Comparison of ENCODE assay signal across 18 cellular contexts in genomic region chr11:11467278-11467677, GRCh38.
"Had no signal": no experiment of that assay in that cellular context is flagged by ENCODE, and none has a peak within 500 bp of the region (broad histone marks: within the 10 kb centered on the region; RNA-seq: fewer than 3 reads in every experiment).

No MANE protein-coding gene starts in this region.

- H3K4me3 ChIP-seq: gastrocnemius medialis, ovary, sigmoid colon, tibial nerve, uterus had no signal

- H3K36me3 ChIP-seq: gastrocnemius medialis, ovary, sigmoid colon, tibial nerve, uterus had no signal

- H3K4me1 ChIP-seq: uterus had no signal

- H3K27ac Mint-ChIP-seq: activated CD4-positive, alpha-beta T cell treated with anti-CD3 and anti-CD28 coated beads for 36 hours; activated naive CD8-positive, alpha-beta T cell; naive thymus-derived CD8-positive, alpha-beta T cell had no signal

- DNase-seq: activated CD4-positive, alpha-beta T cell treated with anti-CD3 and anti-CD28 coated beads for 36 hours; activated CD4-positive, alpha-beta T cell treated with anti-CD3 and anti-CD28 coated beads, Interleukin-2, amount 50 U/mL, for 48 hours; activated gamma-delta T cell treated with Interleukin-2 at 50 U/mL for 16 hours; cerebellar nuclear complex; effector CD8-positive, alpha-beta T cell; gastrocnemius medialis; head of caudate nucleus; mesendoderm; naive thymus-derived CD8-positive, alpha-beta T cell; ovary; sigmoid colon; stimulated activated CD8-positive, alpha-beta memory T cell treated with anti-CD3 and anti-CD28 coated beads, Interleukin-4, amount 100 ng/mL, for 48 hours; stimulated activated naive CD4-positive, alpha-beta T cell treated with Interleukin-2 at 50 U/mL for 16 hours; T-helper 2 cell; uterus had no signal

- H3K9me3 ChIP-seq: gastrocnemius medialis, ovary, sigmoid colon, tibial nerve, uterus had no signal

- H3K27ac ChIP-seq: gastrocnemius medialis, ovary, sigmoid colon, tibial nerve, uterus had no signal

- H3K9me3 Mint-ChIP-seq: naive thymus-derived CD8-positive, alpha-beta T cell had no signal

- H3K4me3 Mint-ChIP-seq: activated CD4-positive, alpha-beta T cell treated with anti-CD3 and anti-CD28 coated beads for 36 hours; activated naive CD8-positive, alpha-beta T cell; naive thymus-derived CD8-positive, alpha-beta T cell had no signal

- H3K27me3 Mint-ChIP-seq: activated CD4-positive, alpha-beta T cell treated with anti-CD3 and anti-CD28 coated beads for 36 hours had no signal

- H3K4me1 Mint-ChIP-seq: activated CD4-positive, alpha-beta T cell treated with anti-CD3 and anti-CD28 coated beads for 36 hours; naive thymus-derived CD8-positive, alpha-beta T cell had no signal

- H3K27me3 ChIP-seq: gastrocnemius medialis, ovary, sigmoid colon, tibial nerve, uterus had no signal

- ATAC-seq: activated CD4-positive, alpha-beta T cell treated with anti-CD3 and anti-CD28 coated beads for 36 hours; esophagus mucosa; gastrocnemius medialis; naive thymus-derived CD8-positive, alpha-beta T cell had no signal

- H3K36me3 Mint-ChIP-seq: activated naive CD8-positive, alpha-beta T cell; naive thymus-derived CD8-positive, alpha-beta T cell had no signal
